In genomic region chr16:80040413-80040812, GRCh38 we compare ENCODE assay signal across 22 cellular contexts.
"Had no signal": no experiment of that assay in that cellular context is flagged by ENCODE, and none has a peak within 500 bp of the region (broad histone marks: within the 10 kb centered on the region; RNA-seq: fewer than 3 reads in every experiment).

No MANE protein-coding gene starts in this region.

- H3K4me3 ChIP-seq: SK-N-MC had no signal

- DNase-seq: activated CD4-positive, alpha-beta memory T cell treated with anti-CD3 and anti-CD28 coated beads for 36 hours; activated CD4-positive, alpha-beta T cell treated with anti-CD3 and anti-CD28 coated beads, Interleukin-2, amount 10 ng/mL, durations not matched to agents 7 days and 5 days; activated CD4-positive, CD25-positive, alpha-beta regulatory T cell; activated gamma-delta T cell; activated naive CD4-positive, alpha-beta T cell treated with anti-CD3 and anti-CD28 coated beads for 36 hours; activated T-cell treated with anti-CD3 and anti-CD28 coated beads for 4 hours; activated T-cell treated with anti-CD3 and anti-CD28 coated beads, Interleukin-2, amount 50 U/mL, for 48 hours; amygdala; cerebellar nuclear complex; Kasumi-1; NCI-H1092; NCI-H1417; NCI-H1930; NCI-H2171; NCI-H226; NCI-H526; NCI-H774; RPMI8226; T-cell; T-helper 2 cell; T1000 had no signal

- H3K27ac ChIP-seq: SK-N-MC had no signal
